Comparison of ENCODE assay signal across 24 cellular contexts in the genomic region with DNA sequence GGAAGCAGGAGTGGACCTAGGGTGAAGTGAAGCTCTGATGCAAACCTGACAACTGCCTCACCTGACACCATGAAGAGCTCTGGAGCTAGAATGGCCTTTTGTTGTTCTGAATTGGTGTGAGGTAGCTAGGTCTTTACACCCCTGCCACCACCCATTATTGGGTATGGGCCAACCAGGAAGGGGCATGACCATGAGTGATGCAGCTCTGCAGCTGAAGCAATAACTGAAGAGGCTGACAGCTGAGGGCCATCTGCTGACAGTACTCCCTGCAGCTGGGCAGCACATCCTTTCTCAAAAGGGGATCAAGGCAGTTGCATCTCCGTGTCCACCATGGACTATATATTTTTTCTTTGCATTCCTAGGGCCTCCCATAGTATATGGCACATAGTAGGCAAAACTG.
DNase-seq lines count a peak whose midpoint lies in the region; ATAC-seq and TF ChIP-seq lines count a peak whose summit lies in the region.
"Had no signal": no experiment of that assay in that cellular context is flagged by ENCODE, and none has a peak within 500 bp of the region (broad histone marks: within the 10 kb centered on the region; RNA-seq: fewer than 3 reads in every experiment).

No MANE protein-coding gene starts in this region.

- H3K4me1 ChIP-seq in mucosa of descending colon (ENCODE audit: low read depth) = no peaks in the 10 kb centered on the region
- H3K4me1 ChIP-seq: upper lobe of left lung had no signal

- H3K9me3 ChIP-seq in mucosa of descending colon = no peaks in the 10 kb centered on the region
- H3K9me3 ChIP-seq: heart left ventricle, upper lobe of left lung had no signal

- no peaks in the 10 kb centered on the region for H3K36me3 ChIP-seq in mucosa of descending colon (ENCODE audit: low read depth)
- H3K36me3 ChIP-seq: heart left ventricle, upper lobe of left lung had no signal

- peak; percentile 2 for DNase-seq in DMS 273 (lab: John Stamatoyannopoulos, UW; ENCODE audit: unreplicated experiment)
- no peak for DNase-seq in DMS 273 treated with DMSO at 0.1 percent for 48 hours (lab: John Stamatoyannopoulos, UW)
- peak; percentile 98 for DNase-seq in NCI-H2029 (lab: John Stamatoyannopoulos, UW)
- peak; percentile 10 for DNase-seq in RPMI8226
- DNase-seq in mucosa of descending colon = peak in 1 of 3 donors; percentile 23
- DNase-seq: activated B cell treated with CpG ODN at 0.5 μM for 24 hours; activated CD4-positive, alpha-beta T cell treated with anti-CD3 and anti-CD28 coated beads, Interleukin-2, amount 50 U/mL, for 48 hours; activated gamma-delta T cell treated with Interleukin-2 at 50 U/mL for 16 hours; CD4-positive, alpha-beta memory T cell; DMS79; effector CD4-positive, alpha-beta T cell; KG1; kidney glomerular epithelial cell; naive B cell; NCI-H1930; SW 1271; T1000; upper lobe of left lung had no signal

- intact Hi-C loops in mucosa of descending colon (cut with DNase I, micrococcal nuclease) = no loop called here

- TF ChIP-seq CTCF in mucosa of descending colon (IDR thresholded peaks at IDR 0.05) = no peak

- peak; percentile 51 for ATAC-seq in mucosa of descending colon
- no peak for ATAC-seq in GM21423 (IDR thresholded peaks at IDR 0.05; ENCODE audit: unreplicated experiment)
- ATAC-seq in HG02981 (IDR thresholded peaks at IDR 0.05; ENCODE audit: unreplicated experiment) = no peak
- no peak for ATAC-seq in HG03097 (IDR thresholded peaks at IDR 0.05; ENCODE audit: low FRiP score, unreplicated experiment)
- ATAC-seq: GM23338, heart left ventricle had no signal

- no peak overlapping the region for H3K4me3 ChIP-seq in mucosa of descending colon
- H3K4me3 ChIP-seq: GM23338, heart left ventricle, skin epidermis, upper lobe of left lung had no signal
